ENCODE assay signal across 14 cellular contexts in genomic region chrX:150990910-150991309, GRCh38. TPM values are rescaled to one million over a fixed set of nuclear protein-coding genes. Genes with fewer than 3 reads are reported as not detected.
A peak's percentile ranks its signal among the peaks of the same experiment; 100 is the strongest.
DNase-seq lines count a peak whose midpoint lies in the region; ATAC-seq, FAIRE-seq and TF ChIP-seq lines count a peak whose summit lies in the region.
"Had no signal": no experiment of that assay in that cellular context is flagged by ENCODE, and none has a peak within 500 bp of the region (broad histone marks: within the 10 kb centered on the region; RNA-seq: fewer than 3 reads in every experiment).

No MANE protein-coding gene starts in this region.

- CTCF ChIA-PET in HepG2 (lab: Yijun Ruan, JAX; ENCODE audit: low intra/inter-chr PET ratio, low total read pairs): no interaction called here

- POLR2A ChIA-PET in HepG2 (lab: Yijun Ruan, JAX): no interaction called here

- intact Hi-C loops in HepG2 (cut with micrococcal nuclease; ENCODE audit: unreplicated experiment): no loop called here
- intact Hi-C loops in right lobe of liver (cut with DNase I): no loop called here

- no peak overlapping the region for H2AFZ ChIP-seq in HepG2 (ENCODE audit: low read length)

- no TSS peak for BruUV-seq in HepG2 (replicated peaks; lab: Mats Ljungman, UMichigan)

- DNase-seq in HepG2 (ENCODE audit: low spot score) (no peak), right lobe of liver (no peak), M059J (ENCODE audit: low read depth) (peak; percentile 75), astrocyte of the hippocampus (ENCODE audit: low read depth, low spot score) (peak; percentile 56), medulla oblongata (ENCODE audit: extremely low spot score) (no peak), DMS153 treated with DMSO at 0.1 percent for 48 hours (lab: John Stamatoyannopoulos, UW; ENCODE audit: unreplicated experiment) (no peak)
- DNase-seq in activated CD4-positive, alpha-beta T cell treated with anti-CD3 and anti-CD28 coated beads, Interleukin-2, amount 50 U/mL, for 1 hour: no peak
- DNase-seq: GDM1, GOT3, NCI-H1930, NCI-H526, T-helper 17 cell had no signal

- in situ Hi-C loops in HepG2 (cut with HindIII; ENCODE audit: extremely low pct_ligation_motif_present, low pct_unique_long_range_greater_than_20kb): no loop called here

- no peak for TF ChIP-seq POLR2A in HepG2 (IDR thresholded peaks at IDR 0.05; ENCODE audit: insufficient read depth in 1 of 2, low read depth in 2 of 2, low read length in 2 of 2)
- TF ChIP-seq POLR2A in right lobe of liver (IDR thresholded peaks at IDR 0.05): no peak

- TF ChIP-seq RAD21 in HepG2 (CRISPR knock-in tag; IDR thresholded peaks at IDR 0.05): no peak

- TF ChIP-seq EP300 in HepG2 (IDR thresholded peaks at IDR 0.05; ENCODE audit: low read depth in 2 of 2, low read length in 2 of 2) (no peak), HepG2 (CRISPR knock-in tag; IDR thresholded peaks at IDR 0.05; ENCODE audit: borderline replicate concordance) (no peak)

- H3K36me3 ChIP-seq in HepG2 (replicated peaks in 1 of 2; ENCODE audit: control insufficient read depth in 1 of 2, insufficient read depth in 2 of 2, low read length in 2 of 2) (no peaks in the 10 kb centered on the region), right lobe of liver (peaks cover 0 to 4% (median 0%) of the 10 kb centered on the region in 4 donors)

- H3K27me3 ChIP-seq in HepG2 (ENCODE audit: control insufficient read depth in 1 of 2, insufficient read depth in 2 of 2, low read length in 2 of 2): no peaks in the 10 kb centered on the region
- no peaks in the 10 kb centered on the region for H3K27me3 ChIP-seq in right lobe of liver
- H3K27me3 ChIP-seq: BLaER1 treated with 17β-estradiol and CSF1 and Interleukin-3, amounts not matched to agents 10 nM and 100 nM had no signal

- H3K4me1 ChIP-seq in HepG2 (ENCODE audit: insufficient read depth, low read length) (no peaks in the 10 kb centered on the region), right lobe of liver (no peaks in the 10 kb centered on the region)
- H3K4me1 ChIP-seq: BLaER1 treated with 17β-estradiol and CSF1 and Interleukin-3, amounts not matched to agents 10 nM and 100 nM had no signal

- H3K27ac ChIP-seq in HepG2 (ENCODE audit: extremely low read length, insufficient read depth, low read length) (no peak overlapping the region), right lobe of liver (no peak overlapping the region)
- H3K27ac ChIP-seq: BLaER1 treated with 17β-estradiol and CSF1 and Interleukin-3, amounts not matched to agents 10 nM and 100 nM; KMS-11 had no signal

- FAIRE-seq in HepG2 (lab: Jason Lieb, UNC): no peak

- TF ChIP-seq CTCF in HepG2 (CRISPR knock-in tag; IDR thresholded peaks at IDR 0.05) (no peak), right lobe of liver (IDR thresholded peaks at IDR 0.05) (no peak)

- no peak overlapping the region for H3K9ac ChIP-seq in HepG2 (ENCODE audit: insufficient read depth, low read depth, low read length)
- H3K9ac ChIP-seq: BLaER1 treated with 17β-estradiol and CSF1 and Interleukin-3, amounts not matched to agents 10 nM and 100 nM; KMS-11 had no signal

- H4K20me1 ChIP-seq in HepG2 (ENCODE audit: insufficient read depth, low read length): no peaks in the 10 kb centered on the region
- H4K20me1 ChIP-seq: BLaER1 treated with 17β-estradiol and CSF1 and Interleukin-3, amounts not matched to agents 10 nM and 100 nM had no signal

- H3K4me2 ChIP-seq in HepG2 (ENCODE audit: low read depth, low read length): no peak overlapping the region
- H3K4me2 ChIP-seq: BLaER1 treated with 17β-estradiol and CSF1 and Interleukin-3, amounts not matched to agents 10 nM and 100 nM; KMS-11 had no signal

- WGBS in HepG2 (ENCODE audit: low lambda C conversion rate): 43% methylated on average over 1 of the region's 5 CpGs
- WGBS in right lobe of liver (ENCODE audit: insufficient coverage, low coverage, low lambda C conversion rate, missing lambda C conversion rate): 31% methylated on average over 2 of the region's 5 CpGs

- H3K9me3 ChIP-seq in HepG2 (ENCODE audit: low read length): no peaks in the 10 kb centered on the region
- H3K9me3 ChIP-seq in right lobe of liver: no peaks in the 10 kb centered on the region
- H3K9me3 ChIP-seq: BLaER1 treated with 17β-estradiol and CSF1 and Interleukin-3, amounts not matched to agents 10 nM and 100 nM had no signal

- H3K4me3 ChIP-seq in HepG2 (replicated peaks in 1 of 3; ENCODE audit: insufficient read depth in 1 of 3, low read depth in 2 of 3, low read length in 3 of 3): no peak overlapping the region
- H3K4me3 ChIP-seq in right lobe of liver: no peak overlapping the region
- H3K4me3 ChIP-seq: BLaER1 treated with 17β-estradiol and CSF1 and Interleukin-3, amounts not matched to agents 10 nM and 100 nM had no signal

- ATAC-seq in HepG2: peak; percentile 48
- ATAC-seq in right lobe of liver: no peak
- ATAC-seq: T-helper 17 cell had no signal

- no peaks in the 10 kb centered on the region for H3K79me2 ChIP-seq in HepG2 (ENCODE audit: insufficient read depth, low read length)

TF ChIP-seq in HepG2, 621 proteins besides CTCF, POLR2A, EP300 and RAD21:
- TF ChIP-seq NFKBIZ (CRISPR knock-in tag; IDR thresholded peaks at IDR 0.05) (no peak), ZNF329 (CRISPR knock-in tag; IDR thresholded peaks at IDR 0.05; ENCODE audit: low read depth) (no peak), XRCC5 (optimal IDR thresholded peaks at IDR 0.05; ENCODE audit: low read length) (no peak), KLF11 (CRISPR knock-in tag; IDR thresholded peaks at IDR 0.05) (no peak), SRSF1 (optimal IDR thresholded peaks at IDR 0.05; ENCODE audit: low read depth, low read length) (no peak), U2AF1 (optimal IDR thresholded peaks at IDR 0.05; ENCODE audit: low read depth, low read length) (no peak), RBAK (CRISPR knock-in tag; IDR thresholded peaks at IDR 0.05) (no peak), TMF1 (CRISPR knock-in tag; IDR thresholded peaks at IDR 0.05; ENCODE audit: low read depth) (no peak)

RNA-seq across cellular contexts. Expression of gene HMGB3, which starts 7.8 kb away (rescaled TPM):
- total RNA-seq in HepG2 (2016; rRNA removed; fragmentation: Illumina TruSeq; extraction: Trizol): 87.1 and 119 TPM in 2 replicates
- total RNA-seq in HepG2 (2016; cell fraction: cytosol; rRNA removed; fragmentation: Illumina TruSeq; extraction: Trizol; ENCODE audit: low read depth): 6.6 and 8.3 TPM in 2 replicates
- 83.2 and 120 TPM in 2 replicates for total RNA-seq in HepG2 (2016; cell fraction: insoluble cytoplasmic fraction; rRNA removed; fragmentation: Illumina TruSeq; extraction: Trizol)
- total RNA-seq in HepG2 (2016; cell fraction: membrane; rRNA removed; fragmentation: Illumina TruSeq; extraction: Trizol): 16.6 and 20.7 TPM in 2 replicates
- 25.0 and 27.7 TPM in 2 replicates for total RNA-seq in HepG2 (2016; cell fraction: nucleus; rRNA removed; fragmentation: Illumina TruSeq; extraction: Trizol)
- 5.9 and 8.5 TPM in 2 replicates for polyA plus RNA-seq in HepG2 (2011; rRNA removed)
- polyA plus RNA-seq in HepG2 (2011; cell fraction: cytosol; rRNA removed): 4.2 and 5.9 TPM in 2 replicates
- 3.2 TPM in 2 replicates for polyA plus RNA-seq in HepG2 (2011; cell fraction: nucleus; rRNA removed)
- polyA plus RNA-seq in HepG2 (2012): 34.1 and 64.7 TPM in 2 replicates
- 20.0 and 21.9 TPM in 2 replicates for polyA plus RNA-seq in HepG2 (2016; cell fraction: cytosol; fragmentation: Illumina TruSeq; extraction: Trizol; ENCODE audit: low read depth)
- 168 and 175 TPM in 2 replicates for polyA plus RNA-seq in HepG2 (2016; cell fraction: insoluble cytoplasmic fraction; fragmentation: Illumina TruSeq; extraction: Trizol; ENCODE audit: low read depth)
- 25.5 and 25.6 TPM in 2 replicates for polyA plus RNA-seq in HepG2 (2016; cell fraction: membrane; fragmentation: Illumina TruSeq; extraction: Trizol; ENCODE audit: low read depth)
- 60.8 and 67.6 TPM in 2 replicates for polyA plus RNA-seq in HepG2 (2016; cell fraction: nucleus; fragmentation: Illumina TruSeq; extraction: Trizol; ENCODE audit: insufficient read depth, low read depth)
- 4.3 and 13.1 TPM in 2 replicates for polyA minus RNA-seq in HepG2 (2011; rRNA and poly(A)+ RNA removed; ENCODE audit: low replicate concordance)
- 5.5 and 5.9 TPM in 2 replicates for polyA minus RNA-seq in HepG2 (2011; cell fraction: cytosol; rRNA and poly(A)+ RNA removed)
- polyA minus RNA-seq in HepG2 (2011; cell fraction: nucleus; rRNA and poly(A)+ RNA removed): 12.8 and 15.1 TPM in 2 replicates
- total RNA-seq in right lobe of liver: 10 to 100 TPM; 22.6 to 58.8 (median 26.5) TPM
- 89.3 and 133 TPM in 2 replicates for total RNA-seq in M059J (2014; rRNA removed; shearing (Covaris generic))

Comparison
In these comparisons a context has a peak if more than half of its experiments do, and no peak if none do; other contexts are left out.
1. DNase-seq: peak in M059J (single experiment) and astrocyte of the hippocampus (single experiment); none in HepG2 (single experiment), right lobe of liver (0 of 3), activated CD4-positive, alpha-beta T cell treated with anti-CD3 and anti-CD28 coated beads, Interleukin-2, amount 50 U/mL, for 1 hour (single experiment), medulla oblongata (single experiment) and DMS153 treated with DMSO at 0.1 percent for 48 hours (single experiment).